Comparison of ENCODE assay signal across 8 cellular contexts in genomic region chr9:137619240-137620090, GRCh38. TPM values are rescaled to one million over a fixed set of nuclear protein-coding genes. Genes with fewer than 3 reads are reported as not detected.
DNase-seq lines count a peak whose midpoint lies in the region; ATAC-seq, FAIRE-seq and TF ChIP-seq lines count a peak whose summit lies in the region.

No MANE protein-coding gene starts in this region.

- no peak overlapping the region; the same call in 1 of the 2 replicates for H2AFZ ChIP-seq in OCI-LY7 (ENCODE audit: low read length)

- peaks cover 55% of the 10 kb centered on the region for H3K4me1 ChIP-seq in OCI-LY7 (ENCODE audit: insufficient read depth, low read length, poor library complexity, severe bottlenecking)
- H3K4me1 ChIP-seq in iPS-20b (ENCODE audit: insufficient read depth, low read length) = peaks cover 10% of the 10 kb centered on the region; the same call in 1 of the 2 replicates
- peaks cover 2 to 11% of the 10 kb centered on the region in 2 donors for H3K4me1 ChIP-seq in small intestine (ENCODE audit: control insufficient read depth in 2 of 2, insufficient read depth in 1 of 2, low read depth in 1 of 2, low read length in 1 of 2)

- H3K4me2 ChIP-seq in OCI-LY7 (ENCODE audit: low read length) = peak overlapping the region; percentile 95

- TF ChIP-seq CTCF in OCI-LY7 (conservative IDR thresholded peaks at IDR 0.05; ENCODE audit: low read length) (no peak), astrocyte of the spinal cord (IDR thresholded peaks at IDR 0.05; ENCODE audit: low read depth, low read length) (no peak)

- H3K4me1 Mint-ChIP-seq in activated naive CD4-positive, alpha-beta T cell treated with anti-CD3 and anti-CD28 coated beads for 36 hours (ENCODE audit: low read depth) = peaks cover 43% of the 10 kb centered on the region

- H3K79me2 ChIP-seq in OCI-LY7 (ENCODE audit: insufficient read depth, low read depth, low read length) = peaks cover 76% of the 10 kb centered on the region

- H3K27me3 ChIP-seq in iPS-20b (ENCODE audit: insufficient read depth, low read length) (no peaks in the 10 kb centered on the region), small intestine (ENCODE audit: control insufficient read depth in 2 of 2, insufficient read depth in 2 of 2, low read length in 2 of 2) (no peaks in the 10 kb centered on the region)

- H3K4me3 ChIP-seq in OCI-LY7 (ENCODE audit: low read depth, low read length, poor library complexity, severe bottlenecking) (peak overlapping the region; percentile 94), astrocyte of the spinal cord (ENCODE audit: low read depth, low read length) (peak overlapping the region; percentile 81), iPS-20b (ENCODE audit: low read length) (peak overlapping the region; percentile 95), small intestine (ENCODE audit: low read depth in 1 of 2, low read length in 2 of 2) (peak overlapping the region; percentile 69 to 86)

- WGBS in small intestine, 3 donors = 1% methylated on average over 35 to 58 of the region's 58 CpGs

- FAIRE-seq in small intestine (lab: Jason Lieb, UNC) = no peak

- peaks cover 10% of the 10 kb centered on the region; the same call in 1 of the 2 replicates for H4K20me1 ChIP-seq in OCI-LY7 (ENCODE audit: insufficient read depth, low read length)

- no peaks in the 10 kb centered on the region for H3K9me2 ChIP-seq in OCI-LY7 (ENCODE audit: insufficient read depth, low read length)

- peaks cover 18% of the 10 kb centered on the region for H3K36me3 Mint-ChIP-seq in activated naive CD4-positive, alpha-beta T cell treated with anti-CD3 and anti-CD28 coated beads for 36 hours (ENCODE audit: low read depth)

- no TSS peak for BruUV-seq in OCI-LY7 (replicated peaks; lab: Mats Ljungman, UMichigan)

- H3K9me3 ChIP-seq in OCI-LY7 (ENCODE audit: low read length) = no peaks in the 10 kb centered on the region
- H3K9me3 ChIP-seq in iPS-20b (ENCODE audit: insufficient read depth, low read depth, low read length) = no peaks in the 10 kb centered on the region
- H3K9me3 ChIP-seq in small intestine (ENCODE audit: control insufficient read depth, low read depth) = no peaks in the 10 kb centered on the region

- no peaks in the 10 kb centered on the region for H3K9me3 Mint-ChIP-seq in activated naive CD4-positive, alpha-beta T cell treated with anti-CD3 and anti-CD28 coated beads for 36 hours

- peak; percentile 49 for DNase-seq in activated naive CD4-positive, alpha-beta T cell treated with anti-CD3 and anti-CD28 coated beads for 36 hours
- no peak for DNase-seq in activated naive CD4-positive, alpha-beta T cell (lab: John Stamatoyannopoulos, UW)
- peak; percentile 59 for DNase-seq in OCI-LY7 (ENCODE audit: low spot score)
- DNase-seq in astrocyte of the spinal cord (ENCODE audit: low read depth, low spot score) = peak; percentile 48
- DNase-seq in small intestine = peak; percentile 37
- DNase-seq in globus pallidus (ENCODE audit: low spot score) = no peak

- POLR2A ChIA-PET in OCI-LY7 (lab: Charles Lee) = interaction anchor here (1.0 to 2.2 kb wide), 5 partner anchors 9 to 57 kb away, joined by 3 to 10 read pairs (median 5); no protein-coding TSS in a partner anchor

- peak overlapping the region; percentile 94 for H3K9ac ChIP-seq in iPS-20b (ENCODE audit: low read depth, low read length)

- CTCF ChIA-PET in activated naive CD4-positive, alpha-beta T cell treated with anti-CD3 and anti-CD28 coated beads for 36 hours (lab: Charles Lee) = interaction anchor here (0.8 to 1.4 kb wide), 2 partner anchors 30 to 82 kb away, joined by 3 to 7 read pairs; no protein-coding TSS in a partner anchor
- CTCF ChIA-PET in OCI-LY7 (lab: Charles Lee; ENCODE audit: unreplicated experiment) = no interaction called here

- no peaks in the 10 kb centered on the region for H3K27me3 Mint-ChIP-seq in activated naive CD4-positive, alpha-beta T cell treated with anti-CD3 and anti-CD28 coated beads for 36 hours (ENCODE audit: low read depth)

- in situ Hi-C loops in astrocyte of the spinal cord (cut with HindIII; ENCODE audit: low sequenced_read_pairs) = no loop called here

- H3K4me3 Mint-ChIP-seq in activated naive CD4-positive, alpha-beta T cell treated with anti-CD3 and anti-CD28 coated beads for 36 hours = peak overlapping the region; percentile 93

- intact Hi-C loops in activated naive CD4-positive, alpha-beta T cell treated with anti-CD3 and anti-CD28 coated beads for 36 hours (cut with micrococcal nuclease) = loop anchor here (1.0 to 2.0 kb wide), 3 partner anchors 9 to 29 kb away; partner anchors contain the start of gene ZMYND19
- intact Hi-C loops in OCI-LY7 (cut with micrococcal nuclease; ENCODE audit: unreplicated experiment) = loop anchor here (2.0 kb wide), 1 partner anchor 47 kb away; no protein-coding TSS in a partner anchor

- H3K36me3 ChIP-seq in OCI-LY7 (ENCODE audit: insufficient read depth, low read length) = peaks cover 70% of the 10 kb centered on the region
- H3K36me3 ChIP-seq in iPS-20b (ENCODE audit: insufficient read depth, low read depth, low read length) = peaks cover 36% of the 10 kb centered on the region
- peaks cover 4 to 6% of the 10 kb centered on the region in 2 donors for H3K36me3 ChIP-seq in small intestine (ENCODE audit: control insufficient read depth in 2 of 2, insufficient read depth in 2 of 2, low read length in 2 of 2)

- H3K27ac Mint-ChIP-seq in activated naive CD4-positive, alpha-beta T cell treated with anti-CD3 and anti-CD28 coated beads for 36 hours = peak overlapping the region; percentile 85

- H3K27ac ChIP-seq in OCI-LY7 (ENCODE audit: low read depth, low read length, poor library complexity, severe bottlenecking) (peak overlapping the region; percentile 81), iPS-20b (ENCODE audit: low read length) (peak overlapping the region; percentile 21), small intestine (ENCODE audit: low read depth in 1 of 2, low read length in 1 of 2) (peak overlapping the region; percentile 76 to 93)

- peak; percentile 6 for ATAC-seq in HG02571 (IDR thresholded peaks at IDR 0.05; ENCODE audit: unreplicated experiment)

RNA-seq across cellular contexts. Expression of gene EHMT1, which starts 0.7 kb away (rescaled TPM):
- 10 to 100 TPM; 57.9 to 59.0 TPM for total RNA-seq in activated naive CD4-positive, alpha-beta T cell treated with anti-CD3 and anti-CD28 coated beads for 36 hours
- 143 and 145 TPM in 2 replicates for total RNA-seq in OCI-LY7 (2014; rRNA removed; shearing (Covaris generic))
- total RNA-seq in OCI-LY7 (2022) = 291 and 295 TPM in 2 replicates
- polyA plus RNA-seq in small intestine = 10 to 100 TPM; 37.0 to 53.9 (median 41.1) TPM

RNA-seq across cellular contexts. Expression of gene ARRDC1, which starts 14.0 kb away (rescaled TPM):
- 10 to 100 TPM; 19.1 to 21.4 TPM for total RNA-seq in activated naive CD4-positive, alpha-beta T cell treated with anti-CD3 and anti-CD28 coated beads for 36 hours
- 47.0 and 70.3 TPM in 2 replicates for total RNA-seq in OCI-LY7 (2014; rRNA removed; shearing (Covaris generic))
- total RNA-seq in OCI-LY7 (2022) = 59.6 and 64.6 TPM in 2 replicates
- polyA plus RNA-seq in small intestine = 100 to 1,000 TPM in 2 of 3 donors, 10 to 100 TPM in 1; 68.1 to 236 (median 179) TPM

RNA-seq across cellular contexts. Expression of gene ZMYND19, which starts 29.2 kb away (rescaled TPM):
- total RNA-seq in activated naive CD4-positive, alpha-beta T cell treated with anti-CD3 and anti-CD28 coated beads for 36 hours = 10 to 100 TPM; 50.9 to 52.5 TPM
- total RNA-seq in OCI-LY7 (2014; rRNA removed; shearing (Covaris generic)) = 48.4 and 48.5 TPM in 2 replicates
- total RNA-seq in OCI-LY7 (2022) = 62.2 and 65.8 TPM in 2 replicates
- polyA plus RNA-seq in small intestine = 10 to 100 TPM; 14.1 to 17.7 (median 16.4) TPM

RNA-seq across cellular contexts. Expression of gene DPH7, which starts 40.7 kb away (rescaled TPM):
- total RNA-seq in activated naive CD4-positive, alpha-beta T cell treated with anti-CD3 and anti-CD28 coated beads for 36 hours = 10 to 100 TPM; 32.4 to 36.6 TPM
- total RNA-seq in OCI-LY7 (2014; rRNA removed; shearing (Covaris generic)) = 71.7 and 72.9 TPM in 2 replicates
- 88.2 and 95.6 TPM in 2 replicates for total RNA-seq in OCI-LY7 (2022)
- 10 to 100 TPM; 22.5 to 36.7 (median 32.2) TPM for polyA plus RNA-seq in small intestine

Comparison
In these comparisons a context has a peak if more than half of its experiments do, and no peak if none do; other contexts are left out.
1. DNase-seq: peak in activated naive CD4-positive, alpha-beta T cell treated with anti-CD3 and anti-CD28 coated beads for 36 hours (single experiment), OCI-LY7 (single experiment), astrocyte of the spinal cord (single experiment) and small intestine (single experiment); none in activated naive CD4-positive, alpha-beta T cell (0 of 4) and globus pallidus (single experiment).
2. H3K27ac ChIP-seq: peak in every context shown above with its lines; median percentile 84 in small intestine; 81 in OCI-LY7; 21 in iPS-20b.
3. Peak in every context shown above with its lines, with median percentiles within 50 percentile points of each other: H3K4me3 ChIP-seq.